In the genomic region with DNA sequence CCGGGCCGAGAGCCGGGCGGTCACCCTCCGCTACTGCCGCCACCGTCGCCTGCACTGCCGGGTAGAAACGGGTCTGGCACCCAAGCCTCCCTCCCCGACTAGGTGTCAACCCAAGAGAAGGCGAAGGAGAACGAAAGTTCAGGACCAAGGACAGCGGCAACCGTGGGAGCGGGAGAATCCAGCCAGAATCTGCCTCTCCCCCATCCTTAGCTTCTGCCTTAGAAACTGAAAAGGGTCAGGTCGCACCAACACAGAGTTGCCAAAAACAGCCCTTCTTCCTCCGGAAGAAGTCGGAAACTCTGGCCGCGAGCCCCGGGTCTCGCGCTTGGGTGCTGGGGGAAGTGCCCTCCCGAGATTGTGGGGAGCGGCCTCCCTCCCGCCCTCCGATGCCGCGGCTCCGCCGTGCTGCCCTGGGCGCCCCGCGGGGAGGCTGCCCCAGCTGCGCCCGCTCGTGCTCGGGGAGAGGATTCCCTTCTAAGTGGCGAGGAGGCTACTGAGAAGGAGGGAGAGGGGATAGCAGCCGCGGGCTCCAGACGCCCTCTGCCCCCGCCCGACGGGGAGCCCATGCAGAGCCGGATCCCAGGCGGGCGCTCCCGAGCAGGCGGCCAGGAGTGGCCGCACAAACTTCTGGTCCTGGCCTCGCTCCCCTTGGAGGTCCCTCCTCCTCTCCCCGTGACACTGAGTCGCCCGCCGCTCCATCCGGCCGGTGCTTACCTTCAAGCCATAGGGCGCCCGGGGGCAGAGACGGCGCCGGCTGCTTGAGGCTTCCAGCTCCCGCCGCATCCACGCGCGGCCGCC, we compare ENCODE assay signal across 1 cellular context.
A peak's percentile ranks its signal among the peaks of the same experiment; 100 is the strongest.
TF ChIP-seq lines count a peak whose summit lies in the region.

No MANE protein-coding gene starts in this region.

TF ChIP-seq in endothelial cell of umbilical vein, 7 proteins besides CTCF, POLR2A, EP300 and RAD21:
- TF ChIP-seq EZH2 (IDR thresholded peaks at IDR 0.05; ENCODE audit: borderline replicate concordance, low read depth, low read length, severe bottlenecking) (peak; percentile 91), MAX (IDR thresholded peaks at IDR 0.05; ENCODE audit: insufficient read depth, insufficient read length) (no peak)
